ENCODE assay signal across 1 cellular context in genomic region chr17:38453951-38454421, GRCh38.
TF ChIP-seq lines count a peak whose summit lies in the region.

No MANE protein-coding gene starts in this region.

TF ChIP-seq in HepG2, 621 proteins besides CTCF, POLR2A, EP300 and RAD21 (continued from another document):
- no peak for TF ChIP-seq MEF2D (CRISPR knock-in tag; IDR thresholded peaks at IDR 0.05)
- no peak for TF ChIP-seq ZNF619 (CRISPR knock-in tag; IDR thresholded peaks at IDR 0.05)
- no peak for TF ChIP-seq ZNF331 (CRISPR knock-in tag; IDR thresholded peaks at IDR 0.05)
- no peak for TF ChIP-seq KLF13 (CRISPR knock-in tag; IDR thresholded peaks at IDR 0.05)
- TF ChIP-seq TSC22D2 (CRISPR knock-in tag; IDR thresholded peaks at IDR 0.05; ENCODE audit: borderline replicate concordance), result no peak
- TF ChIP-seq, protein P1, sequence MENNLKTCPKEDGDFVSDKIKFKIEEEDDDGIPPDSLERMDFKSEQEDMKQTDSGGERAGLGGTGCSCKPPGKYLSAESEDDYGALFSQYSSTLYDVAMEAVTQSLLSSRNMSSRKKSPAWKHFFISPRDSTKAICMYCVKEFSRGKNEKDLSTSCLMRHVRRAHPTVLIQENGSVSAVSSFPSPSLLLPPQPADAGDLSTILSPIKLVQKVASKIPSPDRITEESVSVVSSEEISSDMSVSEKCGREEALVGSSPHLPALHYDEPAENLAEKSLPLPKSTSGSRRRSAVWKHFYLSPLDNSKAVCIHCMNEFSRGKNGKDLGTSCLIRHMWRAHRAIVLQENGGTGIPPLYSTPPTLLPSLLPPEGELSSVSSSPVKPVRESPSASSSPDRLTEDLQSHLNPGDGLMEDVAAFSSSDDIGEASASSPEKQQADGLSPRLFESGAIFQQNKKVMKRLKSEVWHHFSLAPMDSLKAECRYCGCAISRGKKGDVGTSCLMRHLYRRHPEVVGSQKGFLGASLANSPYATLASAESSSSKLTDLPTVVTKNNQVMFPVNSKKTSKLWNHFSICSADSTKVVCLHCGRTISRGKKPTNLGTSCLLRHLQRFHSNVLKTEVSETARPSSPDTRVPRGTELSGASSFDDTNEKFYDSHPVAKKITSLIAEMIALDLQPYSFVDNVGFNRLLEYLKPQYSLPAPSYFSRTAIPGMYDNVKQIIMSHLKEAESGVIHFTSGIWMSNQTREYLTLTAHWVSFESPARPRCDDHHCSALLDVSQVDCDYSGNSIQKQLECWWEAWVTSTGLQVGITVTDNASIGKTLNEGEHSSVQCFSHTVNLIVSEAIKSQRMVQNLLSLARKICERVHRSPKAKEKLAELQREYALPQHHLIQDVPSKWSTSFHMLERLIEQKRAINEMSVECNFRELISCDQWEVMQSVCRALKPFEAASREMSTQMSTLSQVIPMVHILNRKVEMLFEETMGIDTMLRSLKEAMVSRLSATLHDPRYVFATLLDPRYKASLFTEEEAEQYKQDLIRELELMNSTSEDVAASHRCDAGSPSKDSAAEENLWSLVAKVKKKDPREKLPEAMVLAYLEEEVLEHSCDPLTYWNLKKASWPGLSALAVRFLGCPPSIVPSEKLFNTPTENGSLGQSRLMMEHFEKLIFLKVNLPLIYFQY (CRISPR knock-in tag; IDR thresholded peaks at IDR 0.05; ENCODE audit: borderline replicate concordance), result no peak
- TF ChIP-seq, protein P2, sequence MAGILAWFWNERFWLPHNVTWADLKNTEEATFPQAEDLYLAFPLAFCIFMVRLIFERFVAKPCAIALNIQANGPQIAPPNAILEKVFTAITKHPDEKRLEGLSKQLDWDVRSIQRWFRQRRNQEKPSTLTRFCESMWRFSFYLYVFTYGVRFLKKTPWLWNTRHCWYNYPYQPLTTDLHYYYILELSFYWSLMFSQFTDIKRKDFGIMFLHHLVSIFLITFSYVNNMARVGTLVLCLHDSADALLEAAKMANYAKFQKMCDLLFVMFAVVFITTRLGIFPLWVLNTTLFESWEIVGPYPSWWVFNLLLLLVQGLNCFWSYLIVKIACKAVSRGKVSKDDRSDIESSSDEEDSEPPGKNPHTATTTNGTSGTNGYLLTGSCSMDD (CRISPR knock-in tag; IDR thresholded peaks at IDR 0.05), result no peak
- TF ChIP-seq NFAT5 (CRISPR knock-in tag; IDR thresholded peaks at IDR 0.05), result no peak
- TF ChIP-seq ZNF879 (CRISPR knock-in tag; IDR thresholded peaks at IDR 0.05), result no peak
- no peak for TF ChIP-seq ZNF615 (CRISPR knock-in tag; IDR thresholded peaks at IDR 0.05; ENCODE audit: borderline replicate concordance)
- TF ChIP-seq, protein P3, sequence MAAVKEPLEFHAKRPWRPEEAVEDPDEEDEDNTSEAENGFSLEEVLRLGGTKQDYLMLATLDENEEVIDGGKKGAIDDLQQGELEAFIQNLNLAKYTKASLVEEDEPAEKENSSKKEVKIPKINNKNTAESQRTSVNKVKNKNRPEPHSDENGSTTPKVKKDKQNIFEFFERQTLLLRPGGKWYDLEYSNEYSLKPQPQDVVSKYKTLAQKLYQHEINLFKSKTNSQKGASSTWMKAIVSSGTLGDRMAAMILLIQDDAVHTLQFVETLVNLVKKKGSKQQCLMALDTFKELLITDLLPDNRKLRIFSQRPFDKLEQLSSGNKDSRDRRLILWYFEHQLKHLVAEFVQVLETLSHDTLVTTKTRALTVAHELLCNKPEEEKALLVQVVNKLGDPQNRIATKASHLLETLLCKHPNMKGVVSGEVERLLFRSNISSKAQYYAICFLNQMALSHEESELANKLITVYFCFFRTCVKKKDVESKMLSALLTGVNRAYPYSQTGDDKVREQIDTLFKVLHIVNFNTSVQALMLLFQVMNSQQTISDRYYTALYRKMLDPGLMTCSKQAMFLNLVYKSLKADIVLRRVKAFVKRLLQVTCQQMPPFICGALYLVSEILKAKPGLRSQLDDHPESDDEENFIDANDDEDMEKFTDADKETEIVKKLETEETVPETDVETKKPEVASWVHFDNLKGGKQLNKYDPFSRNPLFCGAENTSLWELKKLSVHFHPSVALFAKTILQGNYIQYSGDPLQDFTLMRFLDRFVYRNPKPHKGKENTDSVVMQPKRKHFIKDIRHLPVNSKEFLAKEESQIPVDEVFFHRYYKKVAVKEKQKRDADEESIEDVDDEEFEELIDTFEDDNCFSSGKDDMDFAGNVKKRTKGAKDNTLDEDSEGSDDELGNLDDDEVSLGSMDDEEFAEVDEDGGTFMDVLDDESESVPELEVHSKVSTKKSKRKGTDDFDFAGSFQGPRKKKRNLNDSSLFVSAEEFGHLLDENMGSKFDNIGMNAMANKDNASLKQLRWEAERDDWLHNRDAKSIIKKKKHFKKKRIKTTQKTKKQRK (IDR thresholded peaks at IDR 0.05; ENCODE audit: low read length), result no peak
- TF ChIP-seq, protein P4, sequence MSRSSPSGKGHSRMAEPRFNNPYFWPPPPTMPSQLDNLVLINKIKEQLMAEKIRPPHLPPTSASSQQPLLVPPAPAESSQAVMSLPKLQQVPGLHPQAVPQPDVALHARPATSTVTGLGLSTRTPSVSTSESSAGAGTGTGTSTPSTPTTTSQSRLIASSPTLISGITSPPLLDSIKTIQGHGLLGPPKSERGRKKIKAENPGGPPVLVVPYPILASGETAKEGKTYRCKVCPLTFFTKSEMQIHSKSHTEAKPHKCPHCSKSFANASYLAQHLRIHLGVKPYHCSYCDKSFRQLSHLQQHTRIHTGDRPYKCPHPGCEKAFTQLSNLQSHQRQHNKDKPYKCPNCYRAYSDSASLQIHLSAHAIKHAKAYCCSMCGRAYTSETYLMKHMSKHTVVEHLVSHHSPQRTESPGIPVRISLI (CRISPR knock-in tag; IDR thresholded peaks at IDR 0.05; ENCODE audit: borderline replicate concordance), result no peak
